Comparison of ENCODE assay signal across 9 cellular contexts in the genomic region with DNA sequence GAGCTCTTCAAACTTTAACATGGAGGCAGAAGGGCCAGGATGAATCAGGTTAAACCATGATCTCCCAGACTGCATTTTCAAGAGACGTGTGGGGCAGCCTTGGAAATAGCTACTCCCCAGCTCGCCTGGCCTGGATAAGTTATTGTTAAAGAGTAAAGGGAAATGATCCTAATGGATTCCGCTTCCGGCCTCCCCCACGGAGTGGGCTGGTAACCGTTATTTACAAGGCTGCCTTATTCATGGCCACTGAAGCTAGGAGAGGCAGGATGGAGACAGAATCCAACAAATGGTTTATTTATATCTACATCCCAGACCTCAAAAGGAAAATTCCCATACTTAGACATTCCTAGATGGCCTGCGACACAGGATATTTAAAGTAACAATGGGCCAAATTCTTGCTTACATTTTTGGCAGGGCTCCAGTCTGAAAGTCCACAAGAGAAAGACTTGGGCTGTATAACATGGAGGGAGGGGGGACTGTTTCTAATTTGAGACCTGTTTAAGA. TPM values are rescaled to one million over a fixed set of nuclear protein-coding genes. Genes with fewer than 3 reads are reported as not detected.
DNase-seq lines count a peak whose midpoint lies in the region; ATAC-seq and TF ChIP-seq lines count a peak whose summit lies in the region.
"Had no signal": no experiment of that assay in that cellular context is flagged by ENCODE, and none has a peak within 500 bp of the region (broad histone marks: within the 10 kb centered on the region; RNA-seq: fewer than 3 reads in every experiment).

No MANE protein-coding gene starts in this region.

- no peak for ATAC-seq in HG03159 (IDR thresholded peaks at IDR 0.05; ENCODE audit: unreplicated experiment)
- ATAC-seq in GM21360 (IDR thresholded peaks at IDR 0.05; ENCODE audit: unreplicated experiment) = no peak

- no peak for TF ChIP-seq CTCF in AG04449 (IDR thresholded peaks at IDR 0.05; ENCODE audit: insufficient read depth, low read length, missing control alignments)
- no peak for TF ChIP-seq CTCF in epithelial cell of proximal tubule (conservative IDR thresholded peaks at IDR 0.05; ENCODE audit: low read depth, low read length)

- POLR2A ChIA-PET in AG04449 (lab: Yijun Ruan, JAX) = interaction anchor here (1.2 to 1.5 kb wide), 2 partner anchors 9 to 27 kb away, joined by 3 to 5 read pairs; no protein-coding TSS in a partner anchor

- peak; percentile 71 for DNase-seq in AG04449 (ENCODE audit: low read depth, low spot score)
- DNase-seq in LHCN-M2 (ENCODE audit: low read depth) = peak; percentile 55
- peak; percentile 27 for DNase-seq in epithelial cell of proximal tubule (ENCODE audit: low read depth)
- DNase-seq in lung microvascular endothelial cell (ENCODE audit: low read depth in 2 of 2) = peak; percentile 83 to 96
- no peak for DNase-seq in activated CD8-positive, alpha-beta memory T cell treated with anti-CD3 and anti-CD28 coated beads, Interleukin-2, amount 50 U/mL, for 48 hours
- no peak for DNase-seq in NCI-H1105 treated with DMSO at 0.1 percent for 48 hours (lab: John Stamatoyannopoulos, UW)
- DNase-seq: effector memory CD4-positive, alpha-beta T cell had no signal

- CTCF ChIA-PET in AG04449 (lab: Yijun Ruan, JAX) = interaction anchor here (0.5 to 2.7 kb wide), 7 partner anchors 14 to 1012 kb away, joined by 3 to 13 read pairs (median 3); no protein-coding TSS in a partner anchor

- no peak overlapping the region for H3K4me3 ChIP-seq in AG04449 (ENCODE audit: low read depth, low read length)
- no peak overlapping the region for H3K4me3 ChIP-seq in epithelial cell of proximal tubule (ENCODE audit: low read depth, low read length)

RNA-seq across cellular contexts. Expression of gene SPRY4, which starts 27.9 kb away (rescaled TPM):
- total RNA-seq in LHCN-M2 (2014; rRNA removed) (25.6 and 36.4 TPM in 2 replicates), epithelial cell of proximal tubule (10.9 and 19.9 TPM in 2 replicates), lung microvascular endothelial cell (2.6 and 3.7 TPM in 2 replicates)
- polyA plus RNA-seq in LHCN-M2 (2012) = 5.2 TPM

Comparison
In these comparisons a context has a peak if more than half of its experiments do, and no peak if none do; other contexts are left out.
1. DNase-seq: peak in AG04449 (single experiment), LHCN-M2 (single experiment), epithelial cell of proximal tubule (single experiment) and lung microvascular endothelial cell (2 of 2); none in activated CD8-positive, alpha-beta memory T cell treated with anti-CD3 and anti-CD28 coated beads, Interleukin-2, amount 50 U/mL, for 48 hours (single experiment) and NCI-H1105 treated with DMSO at 0.1 percent for 48 hours (single experiment).